In genomic region chr20:59322101-59322500, GRCh38 we compare ENCODE assay signal across 20 cellular contexts. TPM values are rescaled to one million over a fixed set of nuclear protein-coding genes. Genes with fewer than 3 reads are reported as not detected.
DNase-seq lines count a peak whose midpoint lies in the region; ATAC-seq, FAIRE-seq and TF ChIP-seq lines count a peak whose summit lies in the region.
"Had no signal": no experiment of that assay in that cellular context is flagged by ENCODE, and none has a peak within 500 bp of the region (broad histone marks: within the 10 kb centered on the region; RNA-seq: fewer than 3 reads in every experiment).

No MANE protein-coding gene starts in this region.

- no peaks in the 10 kb centered on the region for H3K9me3 Mint-ChIP-seq in glutamatergic neuron (ENCODE audit: unreplicated experiment)
- no peaks in the 10 kb centered on the region for H3K9me3 Mint-ChIP-seq in T-helper 2 cell treated with Interferon-gamma antibody and Interleukin-4, amounts not matched to agents 5 μg/mL and 100 μg/mL, for 36 hours
- H3K9me3 Mint-ChIP-seq: CD4-positive, alpha-beta memory T cell had no signal

- DNase-seq in HTR-8/SVneo (ENCODE audit: insufficient read length, low spot score) (no peak), glutamatergic neuron (peak; percentile 35), retina (peak; percentile 27), ecto neural progenitor cell (ENCODE audit: low spot score) (no peak)
- DNase-seq in T-helper 2 cell treated with Interferon-gamma antibody and Interleukin-4, amounts not matched to agents 5 μg/mL and 100 μg/mL, for 36 hours (ENCODE audit: low spot score): no peak
- DNase-seq: CD4-positive, alpha-beta memory T cell; DND-41; GM23248; KG1; NCI-H1105 treated with DMSO at 0.1 percent for 48 hours; NCI-H2029 treated with DMSO at 0.1 percent for 48 hours; NCI-H446; NCI-H526; PC-3; Right ventricle myocardium superior had no signal

- peak overlapping the region; percentile 62 for H3K27ac ChIP-seq in angular gyrus (ENCODE audit: low read depth, low read length)
- H3K27ac ChIP-seq: GM23248 had no signal

- H3K27me3 Mint-ChIP-seq in glutamatergic neuron (ENCODE audit: unreplicated experiment): peaks cover 9% of the 10 kb centered on the region
- peaks cover 2% of the 10 kb centered on the region for H3K27me3 Mint-ChIP-seq in T-helper 2 cell treated with Interferon-gamma antibody and Interleukin-4, amounts not matched to agents 5 μg/mL and 100 μg/mL, for 36 hours (ENCODE audit: low read depth)

- peak; percentile 20 for FAIRE-seq in HTR-8/SVneo (lab: Jason Lieb, UNC)
- FAIRE-seq: GM12878 had no signal

- TF ChIP-seq CTCF in glutamatergic neuron (IDR thresholded peaks at IDR 0.05; ENCODE audit: partially characterized antibody, unreplicated experiment): no peak

- H3K4me1 Mint-ChIP-seq in glutamatergic neuron (ENCODE audit: low read depth, unreplicated experiment): peaks cover 44% of the 10 kb centered on the region
- no peaks in the 10 kb centered on the region for H3K4me1 Mint-ChIP-seq in T-helper 2 cell treated with Interferon-gamma antibody and Interleukin-4, amounts not matched to agents 5 μg/mL and 100 μg/mL, for 36 hours (ENCODE audit: low read depth)
- H3K4me1 Mint-ChIP-seq: CD4-positive, alpha-beta memory T cell had no signal

- H3K4me3 Mint-ChIP-seq in glutamatergic neuron (ENCODE audit: unreplicated experiment): peak overlapping the region; percentile 67
- H3K4me3 Mint-ChIP-seq in T-helper 2 cell treated with Interferon-gamma antibody and Interleukin-4, amounts not matched to agents 5 μg/mL and 100 μg/mL, for 36 hours: no peak overlapping the region
- H3K4me3 Mint-ChIP-seq: CD4-positive, alpha-beta memory T cell had no signal

- no peak for ATAC-seq in GM21717 (IDR thresholded peaks at IDR 0.05; ENCODE audit: unreplicated experiment)
- ATAC-seq: GM12878, PC-3 had no signal

- H3K36me3 Mint-ChIP-seq in glutamatergic neuron (ENCODE audit: unreplicated experiment): no peaks in the 10 kb centered on the region
- no peaks in the 10 kb centered on the region for H3K36me3 Mint-ChIP-seq in T-helper 2 cell treated with Interferon-gamma antibody and Interleukin-4, amounts not matched to agents 5 μg/mL and 100 μg/mL, for 36 hours (ENCODE audit: low read depth)
- H3K36me3 Mint-ChIP-seq: CD4-positive, alpha-beta memory T cell had no signal

- H3K27ac Mint-ChIP-seq in glutamatergic neuron (ENCODE audit: unreplicated experiment): peak overlapping the region; percentile 79
- H3K27ac Mint-ChIP-seq in T-helper 2 cell treated with Interferon-gamma antibody and Interleukin-4, amounts not matched to agents 5 μg/mL and 100 μg/mL, for 36 hours: no peak overlapping the region
- H3K27ac Mint-ChIP-seq: CD4-positive, alpha-beta memory T cell had no signal

RNA-seq across cellular contexts. Expression of gene EDN3, which starts 21.7 kb away (rescaled TPM):
- not detected for total RNA-seq in glutamatergic neuron (ENCODE audit: unreplicated experiment)
- total RNA-seq: GM12878, GM23248, PC-3, Right ventricle myocardium superior, RPMI7951, SK-MEL-5 had no signal

Comparison
In these comparisons a context has a peak if more than half of its experiments do, and no peak if none do; other contexts are left out.
1. DNase-seq: peak in glutamatergic neuron (single experiment) and retina (single experiment); none in HTR-8/SVneo (single experiment), T-helper 2 cell treated with Interferon-gamma antibody and Interleukin-4, amounts not matched to agents 5 μg/mL and 100 μg/mL, for 36 hours (single experiment) and ecto neural progenitor cell (single experiment).